8 cellular contexts compared by ENCODE assay signal in genomic region chr1:145607833-145608733, GRCh38. TPM values are rescaled to one million over a fixed set of nuclear protein-coding genes. Genes with fewer than 3 reads are reported as not detected.
DNase-seq lines count a peak whose midpoint lies in the region; ATAC-seq and TF ChIP-seq lines count a peak whose summit lies in the region.
"Not testable (repeated sequence)": the region's sequence is repeated elsewhere in the genome, so short reads cannot be mapped to it uniquely, and the experiment has no call there.

TSS of gene GPR89A (plus strand) at chr1:145607988. CDS start at chr1:145608134, 146 bp downstream.

- TF ChIP-seq CTCF in GM12875 (IDR thresholded peaks at IDR 0.05; ENCODE audit: borderline replicate concordance, insufficient read depth, low read depth, low read length); adrenal gland (IDR thresholded peaks at IDR 0.05); heart right ventricle (IDR thresholded peaks at IDR 0.05); upper lobe of left lung (IDR thresholded peaks at IDR 0.05): not testable (repeated sequence)

- peak within 1 kb of the TSS; percentile 74 for H3K4me3 ChIP-seq in GM12875 (ENCODE audit: low read depth, low read length)
- peak within 1 kb of the TSS; percentile 73 to 91 (median 80) for H3K4me3 ChIP-seq in adrenal gland
- H3K4me3 ChIP-seq in heart right ventricle: peak within 1 kb of the TSS; percentile 51 to 99 (median 90)
- peak within 1 kb of the TSS; percentile 54 to 98 (median 81) for H3K4me3 ChIP-seq in upper lobe of left lung

- intact Hi-C loops in adrenal gland (cut with DNase I); heart right ventricle (cut with DNase I); posterior cingulate gyrus (cut with DNase I): not testable (repeated sequence)

- CTCF ChIA-PET in T-cell (lab: Charles Lee): not testable (repeated sequence)

- H3K27me3 Mint-ChIP-seq in T-cell: not testable (repeated sequence)

- TF ChIP-seq POLR2A in adrenal gland (IDR thresholded peaks at IDR 0.05) (peak; percentile 13 to 86), upper lobe of left lung (IDR thresholded peaks at IDR 0.05) (peak in 3 of 4 donors; percentile 68 to 85 (median 74))

- not testable (repeated sequence) for H3K36me3 Mint-ChIP-seq in T-cell

- H3K4me3 Mint-ChIP-seq in T-cell: peak within 1 kb of the TSS; percentile 82 to 93 (median 88)

- WGBS in adrenal gland, 4 donors: 1% methylated on average over 48 to 56 of the region's 71 CpGs; no CpG with 5 or more reads in 2 of the 4 donors
- WGBS in heart right ventricle, 2 donors: 0 to 1% methylated on average over 47 to 52 of the region's 71 CpGs
- WGBS in upper lobe of left lung, 2 donors: 0% methylated on average over 10 to 19 of the region's 71 CpGs

- H3K4me1 Mint-ChIP-seq in T-cell: peaks cover 24 to 37% (median 31%) of the 10 kb centered on the region in 3 donors

- DNase-seq in NCI-H1436 (lab: John Stamatoyannopoulos, UW) (peak; percentile 91), T-cell (peak; percentile 94 to 99 (median 96)), adrenal gland (peak; percentile 95 to 98 (median 96)), heart right ventricle (peak; percentile 95), posterior cingulate gyrus (peak; percentile 92 to 99 (median 96)), upper lobe of left lung (peak; percentile 97 to 98)

- POLR2A ChIA-PET in T-cell (lab: Charles Lee): not testable (repeated sequence)

- not testable (repeated sequence) for H3K4me1 ChIP-seq in adrenal gland (replicated peaks in 1 of 2); upper lobe of left lung
- peaks cover 0 to 11% (median 8%) of the 10 kb centered on the region in 9 donors for H3K4me1 ChIP-seq in heart right ventricle

- not testable (repeated sequence) for H3K9me3 ChIP-seq in adrenal gland (replicated peaks in 1 of 3); heart right ventricle; upper lobe of left lung

- not testable (repeated sequence) for H3K27me3 ChIP-seq in adrenal gland, heart right ventricle, upper lobe of left lung

- peak; percentile 95 for ATAC-seq in HG02798 (IDR thresholded peaks at IDR 0.05; ENCODE audit: poor library complexity, unreplicated experiment)
- ATAC-seq in T-cell (replicated peaks in 1 of 4): peak; percentile 97 to 99 (median 99)
- ATAC-seq in heart right ventricle: peak; percentile 100
- ATAC-seq in upper lobe of left lung (ENCODE audit: low FRiP score in 2 of 2): peak; percentile 100

- H3K9me3 Mint-ChIP-seq in T-cell: not testable (repeated sequence)

- H3K36me3 ChIP-seq in adrenal gland (replicated peaks in 1 of 2); heart right ventricle; upper lobe of left lung: not testable (repeated sequence)

- H3K27ac ChIP-seq in adrenal gland (peak within 1 kb of the TSS; percentile 39 to 93 (median 90)), heart right ventricle (peak within 1 kb of the TSS; percentile 16 to 86 (median 82)), upper lobe of left lung (peak within 1 kb of the TSS; percentile 78 to 91 (median 85))

- not testable (repeated sequence) for TF ChIP-seq EP300 in upper lobe of left lung (IDR thresholded peaks at IDR 0.05)

- peak within 1 kb of the TSS; percentile 57 to 76 for H3K27ac Mint-ChIP-seq in T-cell

RNA-seq across cellular contexts. Expression of gene GPR89A, which starts in this region (rescaled TPM):
- 10 to 100 TPM; 30.3 to 46.2 (median 35.0) TPM for total RNA-seq in T-cell
- 10 to 100 TPM; 18.5 to 86.6 (median 27.3) TPM for total RNA-seq in adrenal gland
- polyA plus RNA-seq in adrenal gland: 10 to 100 TPM; 17.8 to 29.4 (median 17.8) TPM
- 10 to 100 TPM in 4 of 10 donors, 1 to 10 TPM in 6; 6.9 to 13.5 (median 9.3) TPM for total RNA-seq in heart right ventricle
- polyA plus RNA-seq in heart right ventricle: 10 to 100 TPM in 1 of 2 donors, 1 to 10 TPM in 1; 7.3 to 14.5 TPM
- total RNA-seq in upper lobe of left lung: 10 to 100 TPM; 13.4 to 51.3 (median 25.4) TPM

Comparison
In these comparisons a context has a peak if more than half of its experiments do, and no peak if none do; other contexts are left out.
1. Peak in every context shown above with its lines: DNase-seq, ATAC-seq, H3K4me3 ChIP-seq and H3K27ac ChIP-seq.